ENCODE assay signal across 37 cellular contexts in the genomic region with DNA sequence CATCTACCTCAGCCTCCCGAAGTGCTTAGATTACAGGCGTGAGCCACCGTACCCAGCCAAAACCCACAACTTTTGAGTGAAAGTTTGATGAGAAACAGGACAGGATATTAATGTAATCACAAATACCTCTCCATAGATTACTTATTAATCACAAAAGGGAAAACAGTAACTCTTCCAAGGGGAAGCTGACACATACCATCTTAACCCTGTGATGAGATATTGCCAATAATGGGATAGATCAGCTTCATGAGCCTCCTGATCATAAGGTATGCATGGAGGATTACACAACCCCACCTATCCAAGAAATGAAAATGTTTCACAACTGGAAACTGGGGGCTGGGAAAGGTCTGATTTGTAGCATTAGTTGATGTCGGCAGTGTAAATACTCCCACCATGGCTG.
"Had no signal": no experiment of that assay in that cellular context is flagged by ENCODE, and none has a peak within 500 bp of the region (broad histone marks: within the 10 kb centered on the region; RNA-seq: fewer than 3 reads in every experiment).

No MANE protein-coding gene starts in this region.

- H3K9me3 ChIP-seq: adrenal gland, body of pancreas, breast epithelium had no signal

- H3K9me3 Mint-ChIP-seq: activated B cell treated with CpG ODN at 0.5 μM for 24 hours; activated CD4-positive, alpha-beta memory T cell treated with anti-CD3 and anti-CD28 coated beads for 36 hours; activated CD4-positive, alpha-beta T cell treated with anti-CD3 and anti-CD28 coated beads, Interleukin-2, amount 10 ng/mL, durations not matched to agents 24 days and 14 days; activated CD8-positive, alpha-beta T cell treated with anti-CD3 and anti-CD28 coated beads for 36 hours; activated naive CD4-positive, alpha-beta T cell treated with anti-CD3 and anti-CD28 coated beads for 36 hours; activated naive CD4-positive, alpha-beta T cell treated with anti-CD3 and anti-CD28 coated beads, Interleukin-2, amount 50 U/mL, for 72 hours; activated naive CD8-positive, alpha-beta T cell treated with anti-CD3 and anti-CD28 coated beads for 36 hours; activated T-cell treated with anti-CD3 and anti-CD28 coated beads, Interleukin-2, amount 50 U/mL, for 4 hours; activated T-cell treated with anti-CD3 and anti-CD28 coated beads, Interleukin-2, amount 50 U/mL, for 72 hours; activated T-helper 1 cell treated with anti-CD3 and anti-CD28 coated beads, Interleukin-12 subunit alpha, Interleukin-12 subunit beta, Interleukin-2, Interleukin-4 antibody, amounts not matched to agents 30 ng/mL and 10 ng/mL and 1 ng/mL, durations not matched to agents 14 hours and 24 hours and 36 hours; activated T-helper 17 cell treated with anti-CD3 and anti-CD28 coated beads, Interleukin-2, amount 50 U/mL, for 72 hours; T-helper 1 cell treated with Interleukin-12 subunit alpha and Interleukin-12 subunit beta and Interleukin-4 antibody, amounts not matched to agents 30 μg/mL and 1 μg/mL, for 36 hours; T-helper 2 cell treated with Interferon-gamma antibody and Interleukin-4, amounts not matched to agents 5 μg/mL and 100 μg/mL, for 36 hours had no signal

- H3K27me3 Mint-ChIP-seq: activated B cell treated with CpG ODN at 0.5 μM for 24 hours; activated CD4-positive, alpha-beta memory T cell treated with anti-CD3 and anti-CD28 coated beads for 36 hours; activated naive CD8-positive, alpha-beta T cell treated with anti-CD3 and anti-CD28 coated beads for 36 hours; activated T-helper 17 cell treated with anti-CD3 and anti-CD28 coated beads, Interleukin-2, amount 50 U/mL, for 72 hours had no signal

- H3K27ac ChIP-seq: adrenal gland, body of pancreas, brain microvascular endothelial cell, breast epithelium, VCaP had no signal

- H3K27ac Mint-ChIP-seq: activated B cell treated with CpG ODN at 0.5 μM for 24 hours; activated CD4-positive, alpha-beta memory T cell treated with anti-CD3 and anti-CD28 coated beads for 36 hours; activated CD4-positive, alpha-beta T cell treated with anti-CD3 and anti-CD28 coated beads, Interleukin-2, amount 10 ng/mL, durations not matched to agents 24 days and 14 days; activated CD8-positive, alpha-beta T cell treated with anti-CD3 and anti-CD28 coated beads for 36 hours; activated naive CD4-positive, alpha-beta T cell treated with anti-CD3 and anti-CD28 coated beads for 36 hours; activated naive CD4-positive, alpha-beta T cell treated with anti-CD3 and anti-CD28 coated beads, Interleukin-2, amount 50 U/mL, for 72 hours; activated naive CD8-positive, alpha-beta T cell treated with anti-CD3 and anti-CD28 coated beads for 36 hours; activated T-cell treated with anti-CD3 and anti-CD28 coated beads, Interleukin-2, amount 50 U/mL, for 72 hours; activated T-helper 1 cell treated with anti-CD3 and anti-CD28 coated beads, Interleukin-12 subunit alpha, Interleukin-12 subunit beta, Interleukin-2, Interleukin-4 antibody, amounts not matched to agents 30 ng/mL and 10 ng/mL and 1 ng/mL, durations not matched to agents 14 hours and 24 hours and 36 hours; activated T-helper 17 cell treated with anti-CD3 and anti-CD28 coated beads, Interleukin-2, amount 50 U/mL, for 72 hours; T-helper 1 cell treated with Interleukin-12 subunit alpha and Interleukin-12 subunit beta and Interleukin-4 antibody, amounts not matched to agents 30 μg/mL and 1 μg/mL, for 36 hours; T-helper 2 cell treated with Interferon-gamma antibody and Interleukin-4, amounts not matched to agents 5 μg/mL and 100 μg/mL, for 36 hours had no signal

- H3K4me1 ChIP-seq: adrenal gland, breast epithelium had no signal

- H3K36me3 ChIP-seq: adrenal gland, brain microvascular endothelial cell, breast epithelium had no signal

- DNase-seq: activated B cell treated with CpG ODN at 0.5 μM for 24 hours; activated CD4-positive, alpha-beta memory T cell treated with anti-CD3 and anti-CD28 coated beads for 36 hours; activated CD4-positive, alpha-beta T cell treated with anti-CD3 and anti-CD28 coated beads for 4 hours; activated CD4-positive, alpha-beta T cell treated with anti-CD3 and anti-CD28 coated beads, Interleukin-2, amount 10 ng/mL, durations not matched to agents 24 days and 14 days; activated CD4-positive, alpha-beta T cell treated with anti-CD3 and anti-CD28 coated beads, Interleukin-2, amount 50 U/mL, for 1 hour; activated CD4-positive, alpha-beta T cell treated with anti-CD3 and anti-CD28 coated beads, Interleukin-2, amount 50 U/mL, for 4 hours; activated CD4-positive, CD25-positive, alpha-beta regulatory T cell treated with anti-CD3 and anti-CD28 coated beads, Interleukin-2, amount 50 U/mL, for 72 hours; activated CD8-positive, alpha-beta memory T cell treated with anti-CD3 and anti-CD28 coated beads, Interleukin-2, amount 50 U/mL, for 4 hours; activated CD8-positive, alpha-beta T cell treated with anti-CD3 and anti-CD28 coated beads for 36 hours; activated effector memory CD4-positive, alpha-beta T cell treated with anti-CD3 and anti-CD28 coated beads, Interleukin-2, amount 50 U/mL, for 16 hours; activated gamma-delta T cell treated with Interleukin-2 at 50 U/mL for 16 hours; activated naive CD4-positive, alpha-beta T cell; activated naive CD4-positive, alpha-beta T cell treated with anti-CD3 and anti-CD28 coated beads for 36 hours; activated naive CD4-positive, alpha-beta T cell treated with anti-CD3 and anti-CD28 coated beads, Interleukin-2, amount 50 U/mL, for 16 hours; activated naive CD8-positive, alpha-beta T cell treated with anti-CD3 and anti-CD28 coated beads for 36 hours; activated T-cell treated with anti-CD3 and anti-CD28 coated beads for 4 hours; activated T-cell treated with anti-CD3 and anti-CD28 coated beads, Interleukin-2, amount 50 U/mL, for 1 hour; activated T-cell treated with anti-CD3 and anti-CD28 coated beads, Interleukin-2, amount 50 U/mL, for 4 hours; activated T-cell treated with anti-CD3 and anti-CD28 coated beads, Interleukin-2, amount 50 U/mL, for 72 hours; adrenal gland; amniotic stem cell; aorta; body of pancreas; brain microvascular endothelial cell; central memory CD4-positive, alpha-beta T cell; T-helper 1 cell; T-helper 2 cell; T-helper 9 cell had no signal

- FAIRE-seq: astrocyte, TTC549 had no signal

- H3K4me3 Mint-ChIP-seq: activated B cell treated with CpG ODN at 0.5 μM for 24 hours; activated CD4-positive, alpha-beta memory T cell treated with anti-CD3 and anti-CD28 coated beads for 36 hours; activated CD4-positive, alpha-beta T cell treated with anti-CD3 and anti-CD28 coated beads, Interleukin-2, amount 10 ng/mL, durations not matched to agents 24 days and 14 days; activated CD8-positive, alpha-beta T cell treated with anti-CD3 and anti-CD28 coated beads for 36 hours; activated naive CD4-positive, alpha-beta T cell treated with anti-CD3 and anti-CD28 coated beads for 36 hours; activated naive CD8-positive, alpha-beta T cell treated with anti-CD3 and anti-CD28 coated beads for 36 hours; activated T-cell treated with anti-CD3 and anti-CD28 coated beads, Interleukin-2, amount 50 U/mL, for 4 hours; activated T-cell treated with anti-CD3 and anti-CD28 coated beads, Interleukin-2, amount 50 U/mL, for 72 hours; activated T-helper 1 cell treated with anti-CD3 and anti-CD28 coated beads, Interleukin-12 subunit alpha, Interleukin-12 subunit beta, Interleukin-2, Interleukin-4 antibody, amounts not matched to agents 30 ng/mL and 10 ng/mL and 1 ng/mL, durations not matched to agents 14 hours and 24 hours and 36 hours; activated T-helper 17 cell treated with anti-CD3 and anti-CD28 coated beads, Interleukin-2, amount 50 U/mL, for 72 hours; T-helper 1 cell treated with Interleukin-12 subunit alpha and Interleukin-12 subunit beta and Interleukin-4 antibody, amounts not matched to agents 30 μg/mL and 1 μg/mL, for 36 hours; T-helper 2 cell treated with Interferon-gamma antibody and Interleukin-4, amounts not matched to agents 5 μg/mL and 100 μg/mL, for 36 hours had no signal

- H3K27me3 ChIP-seq: adrenal gland, body of pancreas, brain microvascular endothelial cell, breast epithelium had no signal

- H3K36me3 Mint-ChIP-seq: activated CD4-positive, alpha-beta memory T cell treated with anti-CD3 and anti-CD28 coated beads for 36 hours; activated naive CD4-positive, alpha-beta T cell treated with anti-CD3 and anti-CD28 coated beads, Interleukin-2, amount 50 U/mL, for 72 hours; activated naive CD8-positive, alpha-beta T cell treated with anti-CD3 and anti-CD28 coated beads for 36 hours had no signal

- H3K4me1 Mint-ChIP-seq: activated B cell treated with CpG ODN at 0.5 μM for 24 hours had no signal

- H3K4me3 ChIP-seq: adrenal gland, body of pancreas, breast epithelium had no signal

- ATAC-seq: activated CD8-positive, alpha-beta T cell treated with anti-CD3 and anti-CD28 coated beads for 36 hours; activated naive CD4-positive, alpha-beta T cell treated with anti-CD3 and anti-CD28 coated beads, Interleukin-2, amount 50 U/mL, for 72 hours; activated T-cell treated with anti-CD3 and anti-CD28 coated beads, Interleukin-2, amount 50 U/mL, for 4 hours; activated T-cell treated with anti-CD3 and anti-CD28 coated beads, Interleukin-2, amount 50 U/mL, for 72 hours; activated T-helper 17 cell treated with anti-CD3 and anti-CD28 coated beads, Interleukin-2, amount 50 U/mL, for 72 hours; body of pancreas had no signal
